In genomic region chr6:16471222-16471784, GRCh38 we compare ENCODE assay signal across 9 cellular contexts.
DNase-seq lines count a peak whose midpoint lies in the region; ATAC-seq lines count a peak whose summit lies in the region.
"Had no signal": no experiment of that assay in that cellular context is flagged by ENCODE, and none has a peak within 500 bp of the region (broad histone marks: within the 10 kb centered on the region; RNA-seq: fewer than 3 reads in every experiment).

No MANE protein-coding gene starts in this region.

- DNase-seq in iris pigment epithelial cell (ENCODE audit: low read depth) (peak; percentile 65), SK-N-DZ (ENCODE audit: low spot score) (no peak), immature natural killer cell (no peak), MV-4-11 (lab: John Stamatoyannopoulos, UW) (no peak), OCI-M1 (lab: John Stamatoyannopoulos, UW) (no peak)
- DNase-seq: MG63 had no signal

- H3K4me3 Mint-ChIP-seq in immature natural killer cell = no peak overlapping the region

- H3K27ac Mint-ChIP-seq in immature natural killer cell = peak overlapping the region in 3 of 6 donors; percentile 14 to 57 (median 46)

- ATAC-seq in GM18498 (IDR thresholded peaks at IDR 0.05; ENCODE audit: unreplicated experiment) (peak; percentile 73), GM21526 (IDR thresholded peaks at IDR 0.05; ENCODE audit: low FRiP score, unreplicated experiment) (peak; percentile 54), HG03571 (IDR thresholded peaks at IDR 0.05; ENCODE audit: unreplicated experiment) (peak; percentile 41)

- H3K36me3 Mint-ChIP-seq in immature natural killer cell = peaks cover 0 to 3% (median 0%) of the 10 kb centered on the region in 3 donors

- peaks cover 12 to 26% of the 10 kb centered on the region in 2 donors for H3K4me1 Mint-ChIP-seq in immature natural killer cell

- H3K27me3 Mint-ChIP-seq in immature natural killer cell (ENCODE audit: low read depth in 3 of 3) = peaks cover 0 to 2% (median 2%) of the 10 kb centered on the region in 3 donors

- H3K9me3 Mint-ChIP-seq in immature natural killer cell = no peaks in the 10 kb centered on the region
